22 cellular contexts compared by ENCODE assay signal in genomic region chr3:38382506-38383080, GRCh38. TPM values are rescaled to one million over a fixed set of nuclear protein-coding genes. Genes with fewer than 3 reads are reported as not detected.
DNase-seq lines count a peak whose midpoint lies in the region; ATAC-seq, FAIRE-seq and TF ChIP-seq lines count a peak whose summit lies in the region.
"Had no signal": no experiment of that assay in that cellular context is flagged by ENCODE, and none has a peak within 500 bp of the region (broad histone marks: within the 10 kb centered on the region; RNA-seq: fewer than 3 reads in every experiment).

No MANE protein-coding gene starts in this region.

- H3K9me3 Mint-ChIP-seq in stimulated activated naive B cell treated with anti-CD40 and anti-IgM and Interleukin-4, amounts not matched to agents 10 μg/mL and 1 μg/mL and 100 μg/mL, for 72 hours = peaks cover 9 to 18% of the 10 kb centered on the region in 2 donors

- DNase-seq in DMS79 (lab: John Stamatoyannopoulos, UW) (peak; percentile 3), H1 (ENCODE audit: low read depth in 1 of 2, low spot score in 2 of 2) (no peak), islet precursor cell (peak; percentile 3), SJCRH30 (no peak)
- DNase-seq in stimulated activated naive B cell treated with anti-CD40 and anti-IgM and Interleukin-4, amounts not matched to agents 10 μg/mL and 1 μg/mL and 100 μg/mL, for 72 hours = no peak
- DNase-seq: BE2C; DND-41; H7; KBM-7; NCI-H1105 treated with DMSO at 0.1 percent for 48 hours; NCI-H2081; NCI-H446 treated with DMSO at 0.1 percent for 48 hours; NCI-H526 treated with DMSO at 0.1 percent for 48 hours; NK-92 treated with Interleukin-12 subunit alpha and Interleukin-12 subunit beta, amount 100 ng/mL, for 24 hours; SHP77 treated with DMSO at 0.1 percent for 48 hours; SK-N-SH had no signal

- no peak for TF ChIP-seq EP300 in H1 (IDR thresholded peaks at IDR 0.05; ENCODE audit: borderline replicate concordance in 1 of 2, low read depth in 2 of 2, low read length in 2 of 2)

- H4K8ac ChIP-seq in H1 (ENCODE audit: extremely low read depth, insufficient read depth, low read length) = no peak overlapping the region

- no peaks in the 10 kb centered on the region for H3K79me2 ChIP-seq in H1 (ENCODE audit: control insufficient read depth in 1 of 2, insufficient read depth in 2 of 2, low read length in 2 of 2)

- peak overlapping the region; percentile 14 for H3K56ac ChIP-seq in H1 (replicated peaks; ENCODE audit: insufficient read length, low read depth, low read length)

- no peaks in the 10 kb centered on the region for H3K27me3 ChIP-seq in HUES48 (ENCODE audit: control insufficient read depth, insufficient read depth, low read length)
- no peaks in the 10 kb centered on the region for H3K27me3 ChIP-seq in H1 (replicated peaks in 1 of 4; ENCODE audit: control insufficient read depth in 3 of 4, extremely low read depth in 1 of 4, insufficient read depth in 3 of 4, low read length in 3 of 4)
- no peaks in the 10 kb centered on the region for H3K27me3 ChIP-seq in SJCRH30
- H3K27me3 ChIP-seq: BE2C had no signal

- no peak overlapping the region for H2BK120ac ChIP-seq in H1 (replicated peaks; ENCODE audit: low read depth, low read length)

- no peak overlapping the region for H3K4ac ChIP-seq in H1 (replicated peaks; ENCODE audit: insufficient read length, low read depth, low read length)

- no peaks in the 10 kb centered on the region for H3K4me1 ChIP-seq in HUES48 (ENCODE audit: control insufficient read depth, insufficient read depth, low read length)
- no peaks in the 10 kb centered on the region for H3K4me1 ChIP-seq in H1 (replicated peaks in 1 of 4; ENCODE audit: control insufficient read depth in 3 of 4, insufficient read depth in 4 of 4, low read length in 3 of 4)
- no peaks in the 10 kb centered on the region for H3K4me1 ChIP-seq in SJCRH30
- H3K4me1 ChIP-seq: BE2C had no signal

- no peak for FAIRE-seq in H1 (lab: Jason Lieb, UNC)
- FAIRE-seq: GM12891 had no signal

- no peak overlapping the region for H3K23ac ChIP-seq in H1 (ENCODE audit: insufficient read length)

- no peaks in the 10 kb centered on the region for H3K27me3 Mint-ChIP-seq in stimulated activated naive B cell treated with anti-CD40 and anti-IgM and Interleukin-4, amounts not matched to agents 10 μg/mL and 1 μg/mL and 100 μg/mL, for 72 hours

- H3K27ac ChIP-seq in HUES48 (ENCODE audit: low read depth, low read length) = peak overlapping the region; percentile 27
- no peak overlapping the region for H3K27ac ChIP-seq in H1 (ENCODE audit: low read depth, low read length)
- no peak overlapping the region for H3K27ac ChIP-seq in SJCRH30
- H3K27ac ChIP-seq: HL-60, RWPE1 had no signal

- no peaks in the 10 kb centered on the region for H3K4me1 Mint-ChIP-seq in stimulated activated naive B cell treated with anti-CD40 and anti-IgM and Interleukin-4, amounts not matched to agents 10 μg/mL and 1 μg/mL and 100 μg/mL, for 72 hours

- no peak overlapping the region for H3K9ac ChIP-seq in HUES48 (ENCODE audit: low read depth, low read length)
- no peak overlapping the region for H3K9ac ChIP-seq in H1 (replicated peaks in 1 of 4; ENCODE audit: extremely low read depth in 1 of 4, low read depth in 3 of 4, low read length in 3 of 4)
- H3K9ac ChIP-seq: SK-N-SH had no signal

- no peak overlapping the region for H2BK15ac ChIP-seq in H1 (ENCODE audit: low read length)

- no peak overlapping the region for H2BK5ac ChIP-seq in H1 (ENCODE audit: low read depth, low read length)

- H3K36me3 Mint-ChIP-seq in stimulated activated naive B cell treated with anti-CD40 and anti-IgM and Interleukin-4, amounts not matched to agents 10 μg/mL and 1 μg/mL and 100 μg/mL, for 72 hours = peaks cover 18 to 32% of the 10 kb centered on the region in 2 donors

- H3K4me3 Mint-ChIP-seq in stimulated activated naive B cell treated with anti-CD40 and anti-IgM and Interleukin-4, amounts not matched to agents 10 μg/mL and 1 μg/mL and 100 μg/mL, for 72 hours = no peak overlapping the region

- POLR2A ChIA-PET in H1 (lab: Charles Lee; ENCODE audit: partially characterized antibody) = interaction anchor here (1.2 kb wide), 1 partner anchor 73 kb away, joined by 4 read pairs; no protein-coding TSS in a partner anchor

- 73% methylated on average over 7 of the region's 7 CpGs; no CpG with 5 or more reads in 1 of the 2 experiments for WGBS in H1 (ENCODE audit: extremely low coverage in 1 of 2, insufficient coverage in 1 of 2, insufficient read length in 1 of 2, insufficient replicate concordance in 2 of 2, low coverage in 1 of 2, low lambda C conversion rate in 2 of 2, missing lambda C conversion rate in 1 of 2), 2 experiments

- H3K14ac ChIP-seq in H1 (ENCODE audit: insufficient read length) = no peak overlapping the region

- H3K36me3 ChIP-seq in HUES48 (ENCODE audit: control insufficient read depth, insufficient read depth, low read length) (peaks cover 21% of the 10 kb centered on the region), H1 (ENCODE audit: control insufficient read depth in 2 of 4, insufficient read depth in 4 of 4, low read length in 3 of 4) (peaks cover 0 to 15% (median 1%) of the 10 kb centered on the region in 4 experiments; a peak in 3 of 8 replicates), SJCRH30 (no peaks in the 10 kb centered on the region)
- H3K36me3 ChIP-seq: BE2C had no signal

- no peak overlapping the region for H2AFZ ChIP-seq in H1 (ENCODE audit: low read length)

- TF ChIP-seq RAD21 in H1 (IDR thresholded peaks at IDR 0.05 in 1 of 2, conservative IDR thresholded peaks at IDR 0.05 in 1 of 2; ENCODE audit: low read depth in 2 of 2, low read length in 2 of 2) = no peak

- H3K4me2 ChIP-seq in H1 (ENCODE audit: insufficient read depth in 1 of 2, low read depth in 2 of 2, low read length in 2 of 2) = no peak overlapping the region
- H3K4me2 ChIP-seq: SK-N-SH had no signal

- H3K9me3 ChIP-seq in HUES48 (ENCODE audit: control insufficient read depth, insufficient read depth, low read length) = peaks cover 4% of the 10 kb centered on the region; the same call in 1 of the 2 replicates
- peaks cover 3 to 8% of the 10 kb centered on the region in 2 experiments; a peak in 3 of 4 replicates for H3K9me3 ChIP-seq in H1 (ENCODE audit: insufficient read depth in 2 of 2, low read depth in 1 of 2, low read length in 1 of 2)
- H3K9me3 ChIP-seq in SJCRH30 (replicated peaks) = no peaks in the 10 kb centered on the region
- H3K9me3 ChIP-seq: BE2C had no signal

- H3K18ac ChIP-seq in H1 (ENCODE audit: extremely low read depth, low read length) = no peak overlapping the region

- CTCF ChIA-PET in H1 (lab: Charles Lee; ENCODE audit: partially characterized antibody) = no interaction called here

- no peaks in the 10 kb centered on the region for H3K79me1 ChIP-seq in H1 (ENCODE audit: low read depth, low read length)

- no peak overlapping the region for H2BK20ac ChIP-seq in H1 (ENCODE audit: low read length)

- no peak overlapping the region for H3K4me3 ChIP-seq in HUES48 (ENCODE audit: low read depth, low read length)
- H3K4me3 ChIP-seq in H1 (ENCODE audit: extremely low read depth in 1 of 4, insufficient read depth in 2 of 4, low read depth in 3 of 4, low read length in 4 of 4) = no peak overlapping the region
- no peak overlapping the region for H3K4me3 ChIP-seq in SJCRH30

- ATAC-seq in GM21526 (IDR thresholded peaks at IDR 0.05; ENCODE audit: low FRiP score, unreplicated experiment) (no peak), GM18517 (IDR thresholded peaks at IDR 0.05; ENCODE audit: unreplicated experiment) (no peak)
- no peak for ATAC-seq in stimulated activated naive B cell treated with anti-CD40 and anti-IgM and Interleukin-4, amounts not matched to agents 10 μg/mL and 1 μg/mL and 100 μg/mL, for 72 hours (replicated peaks)

- H4K20me1 ChIP-seq in H1 (replicated peaks in 1 of 2; ENCODE audit: control insufficient read depth in 1 of 2, insufficient read depth in 2 of 2, low read length in 2 of 2) = no peaks in the 10 kb centered on the region

- no peak overlapping the region for H4K91ac ChIP-seq in H1 (replicated peaks; ENCODE audit: insufficient read length, low read length)

- no peak overlapping the region for H2AK5ac ChIP-seq in H1 (ENCODE audit: low read depth, low read length)

- no peak for TF ChIP-seq POLR2A in H1 (IDR thresholded peaks at IDR 0.05; ENCODE audit: control extremely low read depth in 1 of 2, low read depth in 2 of 2, low read length in 2 of 2)

- no peak overlapping the region for H3K27ac Mint-ChIP-seq in stimulated activated naive B cell treated with anti-CD40 and anti-IgM and Interleukin-4, amounts not matched to agents 10 μg/mL and 1 μg/mL and 100 μg/mL, for 72 hours

- H4K5ac ChIP-seq in H1 (ENCODE audit: insufficient read length, low read depth, low read length) = no peak overlapping the region

- no peak overlapping the region for H2BK12ac ChIP-seq in H1 (ENCODE audit: low read depth, low read length)

- no peaks in the 10 kb centered on the region for H3K23me2 ChIP-seq in H1 (ENCODE audit: low read depth, low read length)

- TF ChIP-seq CTCF in H1 (IDR thresholded peaks at IDR 0.05; ENCODE audit: control extremely low read depth in 1 of 3, insufficient read depth in 1 of 3, low read depth in 1 of 3, low read length in 3 of 3) = no peak

TF ChIP-seq in H1, 55 proteins besides CTCF, POLR2A, EP300 and RAD21 (continues in another document):
- no peak for TF ChIP-seq SIN3A (conservative IDR thresholded peaks at IDR 0.05 in 1 of 2, IDR thresholded peaks at IDR 0.05 in 1 of 2; ENCODE audit: low read depth in 1 of 2, low read length in 2 of 2)
- no peak for TF ChIP-seq KDM4A (IDR thresholded peaks at IDR 0.05; ENCODE audit: low read depth, low read length, severe bottlenecking)
- TF ChIP-seq BCL11A (IDR thresholded peaks at IDR 0.05; ENCODE audit: low read depth in 2 of 2, low read length in 2 of 2) = no peak
- TF ChIP-seq CHD2 (IDR thresholded peaks at IDR 0.05; ENCODE audit: low read length) = no peak
- TF ChIP-seq ATF3 (IDR thresholded peaks at IDR 0.05; ENCODE audit: insufficient read depth, low read depth, low read length) = no peak
- TF ChIP-seq NANOG (IDR thresholded peaks at IDR 0.05; ENCODE audit: insufficient read depth, low read depth, low read length, poor library complexity, severe bottlenecking) = no peak
- TF ChIP-seq YY1 (IDR thresholded peaks at IDR 0.05; ENCODE audit: low read depth, low read length) = no peak

RNA-seq across cellular contexts. Expression of gene XYLB, which starts 36.0 kb away (rescaled TPM):
- 5.3 and 5.5 TPM in 2 replicates for total RNA-seq in H1 (2021; fragmentation: NEBNext Ultra II Directional; extraction: Animal tissue kit (Norgen Biotek cat#: 25700))
- 1.7 and 2.8 TPM in 2 replicates for polyA plus RNA-seq in H1 (2011; rRNA removed)
- 2.8 TPM for polyA plus RNA-seq in H1 (2011; cell fraction: cytosol; rRNA removed)
- 10.3 TPM for polyA plus RNA-seq in H1 (2011; cell fraction: nucleus; rRNA removed)
- 1.8 to 4.6 TPM (median 2.0 TPM) in 4 replicates for polyA plus RNA-seq in H1 (2012, experiment 1 of 2)
- polyA plus RNA-seq in H1 (2012, experiment 2 of 2) = 0.81 TPM
- polyA plus RNA-seq in H1 (2013, experiment 1 of 2) = 2.8 TPM
- polyA plus RNA-seq in H1 (2013, experiment 2 of 2) = 1.7 TPM
- polyA minus RNA-seq in H1 (2011; rRNA and poly(A)+ RNA removed) = 6.7 and 7.9 TPM in 2 replicates
- polyA minus RNA-seq in H1 (2011; cell fraction: cytosol; rRNA and poly(A)+ RNA removed) = 1.9 TPM
- 27.7 TPM for polyA minus RNA-seq in H1 (2011; cell fraction: nucleus; rRNA and poly(A)+ RNA removed)
- 2.7 and 2.8 TPM in 2 replicates for total RNA-seq in SJCRH30 (2014; rRNA removed; shearing (Covaris generic))

Comparison
In these comparisons a context has a peak if more than half of its experiments do, and no peak if none do; other contexts are left out.
1. DNase-seq: peak in DMS79 (single experiment) and islet precursor cell (single experiment); none in H1 (0 of 2), stimulated activated naive B cell treated with anti-CD40 and anti-IgM and Interleukin-4, amounts not matched to agents 10 μg/mL and 1 μg/mL and 100 μg/mL, for 72 hours (single experiment) and SJCRH30 (0 of 2).